In genomic region chr14:31660191-31660590, GRCh38 we compare ENCODE assay signal across 33 cellular contexts.
DNase-seq lines count a peak whose midpoint lies in the region; ATAC-seq and TF ChIP-seq lines count a peak whose summit lies in the region.
"Had no signal": no experiment of that assay in that cellular context is flagged by ENCODE, and none has a peak within 500 bp of the region (broad histone marks: within the 10 kb centered on the region; RNA-seq: fewer than 3 reads in every experiment).

No MANE protein-coding gene starts in this region.

- H3K9me3 Mint-ChIP-seq in chondrocyte (ENCODE audit: low read depth), result peaks cover 12% of the 10 kb centered on the region
- H3K9me3 Mint-ChIP-seq: type B pancreatic cell had no signal

- no peak overlapping the region for H2AFZ ChIP-seq in OCI-LY3 (ENCODE audit: low read depth, low read length)
- H2AFZ ChIP-seq: GM23248, parathyroid adenoma, PC-9 had no signal

- H3K4me1 ChIP-seq in OCI-LY3 (ENCODE audit: low read length) (peaks cover 13% of the 10 kb centered on the region), spleen (no peaks in the 10 kb centered on the region)
- H3K4me1 ChIP-seq: BLaER1, body of pancreas, Caco-2, parathyroid adenoma, right lobe of liver had no signal

- peak; percentile 74 for ATAC-seq in GM18511 (IDR thresholded peaks at IDR 0.05; ENCODE audit: unreplicated experiment)
- ATAC-seq in GM19468 (IDR thresholded peaks at IDR 0.05; ENCODE audit: extremely low read depth, unreplicated experiment), result peak; percentile 63
- ATAC-seq in HG03097 (IDR thresholded peaks at IDR 0.05; ENCODE audit: low FRiP score, unreplicated experiment), result peak; percentile 77
- no peak for ATAC-seq in HG03457 (IDR thresholded peaks at IDR 0.05; ENCODE audit: unreplicated experiment)
- ATAC-seq: activated CD8-positive, alpha-beta T cell treated with anti-CD3 and anti-CD28 coated beads for 36 hours; body of pancreas; right lobe of liver had no signal

- H3K27ac ChIP-seq in OCI-LY3 (ENCODE audit: low read length), result no peak overlapping the region
- no peak overlapping the region for H3K27ac ChIP-seq in spleen
- H3K27ac ChIP-seq: BLaER1, body of pancreas, GM23248, parathyroid adenoma, PC-9, right lobe of liver had no signal

- intact Hi-C loops in spleen (cut with DNase I; ENCODE audit: low total_unique reads), result no loop called here

- no peaks in the 10 kb centered on the region for H4K20me1 ChIP-seq in OCI-LY3 (ENCODE audit: insufficient read depth, low read length)
- H4K20me1 ChIP-seq: BLaER1 had no signal

- no peak overlapping the region for H3K9ac ChIP-seq in OCI-LY3 (ENCODE audit: low read length)
- H3K9ac ChIP-seq: BLaER1, GM23248, parathyroid adenoma had no signal

- H3K4me3 Mint-ChIP-seq in chondrocyte (ENCODE audit: unreplicated experiment), result no peak overlapping the region
- H3K4me3 Mint-ChIP-seq: activated CD8-positive, alpha-beta T cell treated with anti-CD3 and anti-CD28 coated beads for 36 hours; HFFc6; nephron progenitor cell; type B pancreatic cell had no signal

- peaks cover 11% of the 10 kb centered on the region for H3K36me3 Mint-ChIP-seq in chondrocyte (ENCODE audit: low read depth)

- no peak overlapping the region for H3K27ac Mint-ChIP-seq in chondrocyte (ENCODE audit: unreplicated experiment)
- H3K27ac Mint-ChIP-seq: activated CD8-positive, alpha-beta T cell treated with anti-CD3 and anti-CD28 coated beads for 36 hours; HFFc6; nephron progenitor cell; type B pancreatic cell had no signal

- peak overlapping the region; percentile 27 for H3K4me2 ChIP-seq in OCI-LY3 (ENCODE audit: low read length)
- H3K4me2 ChIP-seq: BLaER1, PC-9 had no signal

- H3K9me3 ChIP-seq in OCI-LY3 (ENCODE audit: insufficient read depth, low read length), result no peaks in the 10 kb centered on the region
- peaks cover 0 to 31% (median 16%) of the 10 kb centered on the region in 8 donors for H3K9me3 ChIP-seq in spleen
- H3K9me3 ChIP-seq: BLaER1, body of pancreas, Caco-2, right lobe of liver had no signal

- no peak for TF ChIP-seq POLR2A in spleen (IDR thresholded peaks at IDR 0.05)

- no peaks in the 10 kb centered on the region for H3K36me3 ChIP-seq in OCI-LY3 (replicated peaks; ENCODE audit: low read depth, low read length)
- H3K36me3 ChIP-seq in spleen, result peaks cover 0 to 16% (median 0%) of the 10 kb centered on the region in 6 donors
- H3K36me3 ChIP-seq: BLaER1, right lobe of liver had no signal

- H3K27me3 Mint-ChIP-seq in chondrocyte (ENCODE audit: low read depth), result no peaks in the 10 kb centered on the region
- H3K27me3 Mint-ChIP-seq: activated CD8-positive, alpha-beta T cell treated with anti-CD3 and anti-CD28 coated beads for 36 hours; type B pancreatic cell had no signal

- 67 to 80% (median 72%) methylated on average over 3 of the region's 3 CpGs for WGBS in spleen, 5 donors

- no peaks in the 10 kb centered on the region for H3K79me2 ChIP-seq in OCI-LY3 (ENCODE audit: low read length)

- H3K4me1 Mint-ChIP-seq in chondrocyte (ENCODE audit: low read depth), result peaks cover 6% of the 10 kb centered on the region
- H3K4me1 Mint-ChIP-seq: nephron progenitor cell had no signal

- DNase-seq in chondrocyte (ENCODE audit: low spot score) (no peak), islet precursor cell (no peak), spleen (no peak)
- DNase-seq: activated CD8-positive, alpha-beta T cell treated with anti-CD3 and anti-CD28 coated beads for 36 hours; activated effector memory CD4-positive, alpha-beta T cell treated with anti-CD3 and anti-CD28 coated beads, Interleukin-2, amount 50 U/mL, for 16 hours; activated T-cell treated with anti-CD3 and anti-CD28 coated beads for 4 hours; body of pancreas; Caco-2; DND-41; effector CD8-positive, alpha-beta T cell; foreskin melanocyte; GM23248; HFFc6; hypothalamus; Kasumi-1; NCI-H1092; NCI-H2029; NCI-H226; NCI-H82; nephron progenitor cell; PC-9; right lobe of liver; SHP77 treated with DMSO at 0.1 percent for 48 hours; stimulated activated CD4-positive, alpha-beta T cell treated with anti-CD3 and anti-CD28 coated beads, Interleukin-15, amount 100 ng/mL, for 24 hours; SW 1271 had no signal

- H3K27me3 ChIP-seq in OCI-LY3 (ENCODE audit: low read depth, low read length) (no peaks in the 10 kb centered on the region), spleen (replicated peaks in 1 of 7) (no peaks in the 10 kb centered on the region)
- H3K27me3 ChIP-seq: BLaER1, body of pancreas, right lobe of liver had no signal

- H3K4me3 ChIP-seq in OCI-LY3 (ENCODE audit: low read length) (no peak overlapping the region), spleen (no peak overlapping the region)
- H3K4me3 ChIP-seq: BLaER1, body of pancreas, GM23248, PC-9, right lobe of liver had no signal

- no peak for TF ChIP-seq CTCF in OCI-LY3 (IDR thresholded peaks at IDR 0.05; ENCODE audit: low read depth, low read length)
- TF ChIP-seq CTCF in chondrocyte (IDR thresholded peaks at IDR 0.05), result no peak
- no peak for TF ChIP-seq CTCF in spleen (IDR thresholded peaks at IDR 0.05 in 8 of 11, conservative IDR thresholded peaks at IDR 0.05 in 3 of 11)
